Comparison of ENCODE assay signal across 1 cellular context in genomic region chr19:18346091-18346490, GRCh38.
TF ChIP-seq lines count a peak whose summit lies in the region.

No MANE protein-coding gene starts in this region.

TF ChIP-seq in GM23338, 12 proteins besides CTCF, POLR2A, EP300 and RAD21:
- TF ChIP-seq ZNF331 (CRISPR knock-in tag; IDR thresholded peaks at IDR 0.05; ENCODE audit: low read depth) (no peak), EZH2phosphoT487 (IDR thresholded peaks at IDR 0.05; ENCODE audit: unreplicated experiment) (no peak), EZH2 (IDR thresholded peaks at IDR 0.05; ENCODE audit: low read depth, unreplicated experiment) (no peak), REST (IDR thresholded peaks at IDR 0.05; ENCODE audit: unreplicated experiment) (no peak), CREB1 (CRISPR knock-in tag; IDR thresholded peaks at IDR 0.05; ENCODE audit: low read depth) (no peak), NANOG (IDR thresholded peaks at IDR 0.05; ENCODE audit: borderline replicate concordance) (no peak), JUNB (IDR thresholded peaks at IDR 0.05; ENCODE audit: unreplicated experiment) (no peak), POLR2AphosphoS5 (IDR thresholded peaks at IDR 0.05; ENCODE audit: low read depth) (no peak), STAT1 (IDR thresholded peaks at IDR 0.05; ENCODE audit: unreplicated experiment) (no peak), ZNF114 (CRISPR knock-in tag; IDR thresholded peaks at IDR 0.05) (no peak)
- TF ChIP-seq, protein P1, sequence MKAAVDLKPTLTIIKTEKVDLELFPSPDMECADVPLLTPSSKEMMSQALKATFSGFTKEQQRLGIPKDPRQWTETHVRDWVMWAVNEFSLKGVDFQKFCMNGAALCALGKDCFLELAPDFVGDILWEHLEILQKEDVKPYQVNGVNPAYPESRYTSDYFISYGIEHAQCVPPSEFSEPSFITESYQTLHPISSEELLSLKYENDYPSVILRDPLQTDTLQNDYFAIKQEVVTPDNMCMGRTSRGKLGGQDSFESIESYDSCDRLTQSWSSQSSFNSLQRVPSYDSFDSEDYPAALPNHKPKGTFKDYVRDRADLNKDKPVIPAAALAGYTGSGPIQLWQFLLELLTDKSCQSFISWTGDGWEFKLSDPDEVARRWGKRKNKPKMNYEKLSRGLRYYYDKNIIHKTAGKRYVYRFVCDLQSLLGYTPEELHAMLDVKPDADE (IDR thresholded peaks at IDR 0.05): no peak
- TF ChIP-seq, protein P2, sequence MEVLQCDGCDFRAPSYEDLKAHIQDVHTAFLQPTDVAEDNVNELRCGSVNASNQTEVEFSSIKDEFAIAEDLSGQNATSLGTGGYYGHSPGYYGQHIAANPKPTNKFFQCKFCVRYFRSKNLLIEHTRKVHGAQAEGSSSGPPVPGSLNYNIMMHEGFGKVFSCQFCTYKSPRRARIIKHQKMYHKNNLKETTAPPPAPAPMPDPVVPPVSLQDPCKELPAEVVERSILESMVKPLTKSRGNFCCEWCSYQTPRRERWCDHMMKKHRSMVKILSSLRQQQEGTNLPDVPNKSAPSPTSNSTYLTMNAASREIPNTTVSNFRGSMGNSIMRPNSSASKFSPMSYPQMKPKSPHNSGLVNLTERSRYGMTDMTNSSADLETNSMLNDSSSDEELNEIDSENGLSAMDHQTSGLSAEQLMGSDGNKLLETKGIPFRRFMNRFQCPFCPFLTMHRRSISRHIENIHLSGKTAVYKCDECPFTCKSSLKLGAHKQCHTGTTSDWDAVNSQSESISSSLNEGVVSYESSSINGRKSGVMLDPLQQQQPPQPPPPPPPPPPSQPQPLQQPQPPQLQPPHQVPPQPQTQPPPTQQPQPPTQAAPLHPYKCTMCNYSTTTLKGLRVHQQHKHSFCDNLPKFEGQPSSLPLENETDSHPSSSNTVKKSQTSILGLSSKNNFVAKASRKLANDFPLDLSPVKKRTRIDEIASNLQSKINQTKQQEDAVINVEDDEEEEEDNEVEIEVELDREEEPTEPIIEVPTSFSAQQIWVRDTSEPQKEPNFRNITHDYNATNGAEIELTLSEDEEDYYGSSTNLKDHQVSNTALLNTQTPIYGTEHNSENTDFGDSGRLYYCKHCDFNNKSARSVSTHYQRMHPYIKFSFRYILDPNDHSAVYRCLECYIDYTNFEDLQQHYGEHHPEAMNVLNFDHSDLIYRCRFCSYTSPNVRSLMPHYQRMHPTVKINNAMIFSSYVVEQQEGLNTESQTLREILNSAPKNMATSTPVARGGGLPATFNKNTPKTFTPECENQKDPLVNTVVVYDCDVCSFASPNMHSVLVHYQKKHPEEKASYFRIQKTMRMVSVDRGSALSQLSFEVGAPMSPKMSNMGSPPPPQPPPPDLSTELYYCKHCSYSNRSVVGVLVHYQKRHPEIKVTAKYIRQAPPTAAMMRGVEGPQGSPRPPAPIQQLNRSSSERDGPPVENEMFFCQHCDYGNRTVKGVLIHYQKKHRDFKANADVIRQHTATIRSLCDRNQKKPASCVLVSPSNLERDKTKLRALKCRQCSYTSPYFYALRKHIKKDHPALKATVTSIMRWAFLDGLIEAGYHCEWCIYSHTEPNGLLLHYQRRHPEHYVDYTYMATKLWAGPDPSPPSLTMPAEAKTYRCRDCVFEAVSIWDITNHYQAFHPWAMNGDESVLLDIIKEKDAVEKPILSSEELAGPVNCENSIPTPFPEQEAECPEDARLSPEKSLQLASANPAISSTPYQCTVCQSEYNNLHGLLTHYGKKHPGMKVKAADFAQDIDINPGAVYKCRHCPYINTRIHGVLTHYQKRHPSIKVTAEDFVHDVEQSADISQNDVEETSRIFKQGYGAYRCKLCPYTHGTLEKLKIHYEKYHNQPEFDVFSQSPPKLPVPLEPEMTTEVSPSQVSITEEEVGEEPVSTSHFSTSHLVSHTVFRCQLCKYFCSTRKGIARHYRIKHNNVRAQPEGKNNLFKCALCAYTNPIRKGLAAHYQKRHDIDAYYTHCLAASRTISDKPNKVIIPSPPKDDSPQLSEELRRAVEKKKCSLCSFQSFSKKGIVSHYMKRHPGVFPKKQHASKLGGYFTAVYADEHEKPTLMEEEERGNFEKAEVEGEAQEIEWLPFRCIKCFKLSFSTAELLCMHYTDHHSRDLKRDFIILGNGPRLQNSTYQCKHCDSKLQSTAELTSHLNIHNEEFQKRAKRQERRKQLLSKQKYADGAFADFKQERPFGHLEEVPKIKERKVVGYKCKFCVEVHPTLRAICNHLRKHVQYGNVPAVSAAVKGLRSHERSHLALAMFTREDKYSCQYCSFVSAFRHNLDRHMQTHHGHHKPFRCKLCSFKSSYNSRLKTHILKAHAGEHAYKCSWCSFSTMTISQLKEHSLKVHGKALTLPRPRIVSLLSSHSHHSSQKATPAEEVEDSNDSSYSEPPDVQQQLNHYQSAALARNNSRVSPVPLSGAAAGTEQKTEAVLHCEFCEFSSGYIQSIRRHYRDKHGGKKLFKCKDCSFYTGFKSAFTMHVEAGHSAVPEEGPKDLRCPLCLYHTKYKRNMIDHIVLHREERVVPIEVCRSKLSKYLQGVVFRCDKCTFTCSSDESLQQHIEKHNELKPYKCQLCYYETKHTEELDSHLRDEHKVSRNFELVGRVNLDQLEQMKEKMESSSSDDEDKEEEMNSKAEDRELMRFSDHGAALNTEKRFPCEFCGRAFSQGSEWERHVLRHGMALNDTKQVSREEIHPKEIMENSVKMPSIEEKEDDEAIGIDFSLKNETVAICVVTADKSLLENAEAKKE (CRISPR knock-in tag; IDR thresholded peaks at IDR 0.05): no peak
